Comparison of ENCODE assay signal across 8 cellular contexts in genomic region chr13:41061914-41062837, GRCh38. TPM values are rescaled to one million over a fixed set of nuclear protein-coding genes. Genes with fewer than 3 reads are reported as not detected.
DNase-seq lines count a peak whose midpoint lies in the region; ATAC-seq and TF ChIP-seq lines count a peak whose summit lies in the region.

No MANE protein-coding gene starts in this region.

- peaks cover 33 to 42% of the 10 kb centered on the region in 2 donors for H3K36me3 Mint-ChIP-seq in CD14-positive monocyte
- H3K36me3 Mint-ChIP-seq in effector memory CD8-positive, alpha-beta T cell (ENCODE audit: insufficient read depth) = peaks cover 44% of the 10 kb centered on the region

- H3K4me3 Mint-ChIP-seq in CD14-positive monocyte = peak overlapping the region; percentile 98 to 100
- H3K4me3 Mint-ChIP-seq in effector memory CD8-positive, alpha-beta T cell = peak overlapping the region; percentile 99 to 100

- no peak overlapping the region for H2AK5ac ChIP-seq in mesendoderm (ENCODE audit: low read length)

- H3K4me1 Mint-ChIP-seq in CD14-positive monocyte = peaks cover 30% of the 10 kb centered on the region
- H3K4me1 Mint-ChIP-seq in effector memory CD8-positive, alpha-beta T cell (ENCODE audit: low read depth in 2 of 2) = peaks cover 23 to 29% of the 10 kb centered on the region in 2 donors

- H4K5ac ChIP-seq in mesendoderm (ENCODE audit: low read length) = no peak overlapping the region

- H3K4me1 ChIP-seq in mesendoderm (ENCODE audit: control insufficient read depth, low read depth, low read length) (peaks cover 3% of the 10 kb centered on the region), uterus (peaks cover 0 to 28% of the 10 kb centered on the region in 2 donors)

- intact Hi-C loops in CD14-positive monocyte (cut with micrococcal nuclease) = loop anchor here (2.0 to 10.0 kb wide), 5 partner anchors 43 to 277 kb away; partner anchors contain the start of genes ELF1 (in 1 of the 2), KBTBD6 (in 1 of the 2) and SLC25A15 (in 1 of the 2)
- intact Hi-C loops in uterus (cut with DNase I; ENCODE audit: low total_unique reads) = loop anchor here (10.0 kb wide), 1 partner anchor 137 kb away; no protein-coding TSS in a partner anchor

- H3K9ac ChIP-seq in mesendoderm (ENCODE audit: low read length) = peak overlapping the region; percentile 97

- POLR2A ChIA-PET in RWPE1 (lab: Yijun Ruan, JAX; ENCODE audit: low non-redundant PET) = no interaction called here

- H4K8ac ChIP-seq in mesendoderm (ENCODE audit: low read depth, low read length) = no peak overlapping the region

- H3K36me3 ChIP-seq in mesendoderm (ENCODE audit: control insufficient read depth, insufficient read depth, low read length) = no peaks in the 10 kb centered on the region
- no peaks in the 10 kb centered on the region for H3K36me3 ChIP-seq in uterus

- peak overlapping the region; percentile 98 to 100 (median 100) for H3K27ac Mint-ChIP-seq in CD14-positive monocyte
- peak overlapping the region; percentile 99 to 100 for H3K27ac Mint-ChIP-seq in effector memory CD8-positive, alpha-beta T cell

- peaks cover 0 to 3% (median 3%) of the 10 kb centered on the region in 3 donors for H3K27me3 Mint-ChIP-seq in CD14-positive monocyte (ENCODE audit: low read depth in 3 of 3)
- H3K27me3 Mint-ChIP-seq in effector memory CD8-positive, alpha-beta T cell = no peaks in the 10 kb centered on the region

- peak overlapping the region; percentile 98 for H3K56ac ChIP-seq in mesendoderm (ENCODE audit: low read length)

- H3K27me3 ChIP-seq in mesendoderm (ENCODE audit: insufficient read depth, low read length, poor library complexity) = no peaks in the 10 kb centered on the region
- H3K27me3 ChIP-seq in uterus = no peaks in the 10 kb centered on the region

- H3K18ac ChIP-seq in mesendoderm (ENCODE audit: low read length) = peak overlapping the region; percentile 21

- TF ChIP-seq POLR2A in uterus (IDR thresholded peaks at IDR 0.05) = no peak

- H3K9me3 Mint-ChIP-seq in CD14-positive monocyte = peaks cover 0 to 2% (median 0%) of the 10 kb centered on the region in 7 donors
- H3K9me3 Mint-ChIP-seq in effector memory CD8-positive, alpha-beta T cell = no peaks in the 10 kb centered on the region

- ATAC-seq in GM19043 (IDR thresholded peaks at IDR 0.05; ENCODE audit: low read depth, unreplicated experiment) (peak; percentile 26), HG03159 (IDR thresholded peaks at IDR 0.05; ENCODE audit: unreplicated experiment) (peak; percentile 31)
- ATAC-seq in effector memory CD8-positive, alpha-beta T cell (replicated peaks) = peak; percentile 14

- H2BK120ac ChIP-seq in mesendoderm (ENCODE audit: low read depth, low read length) = no peak overlapping the region

- H3K4me3 ChIP-seq in mesendoderm (ENCODE audit: low read length) = peak overlapping the region; percentile 94
- peak overlapping the region; percentile 84 to 98 for H3K4me3 ChIP-seq in uterus

- no CpG with 5 or more reads among the region's 24 CpGs for WGBS in mesendoderm (ENCODE audit: extremely low coverage, insufficient coverage, low lambda C conversion rate)

- no peaks in the 10 kb centered on the region for H3K9me3 ChIP-seq in uterus

- no peak overlapping the region for H3K23ac ChIP-seq in mesendoderm (ENCODE audit: low read length)

- peaks cover 4% of the 10 kb centered on the region for H3K79me2 ChIP-seq in mesendoderm (ENCODE audit: control insufficient read depth, insufficient read depth, low read length)

- no peak overlapping the region for H3K4ac ChIP-seq in mesendoderm (ENCODE audit: low read depth, low read length)

- H3K79me1 ChIP-seq in mesendoderm (ENCODE audit: low read length) = peaks cover 6% of the 10 kb centered on the region

- TF ChIP-seq CTCF in CD14-positive monocyte (IDR thresholded peaks at IDR 0.05) (no peak), RWPE1 (conservative IDR thresholded peaks at IDR 0.05; ENCODE audit: low read depth) (no peak), uterus (IDR thresholded peaks at IDR 0.05) (no peak)

- CTCF ChIA-PET in RWPE1 (lab: Yijun Ruan, JAX) = no interaction called here

- H2BK5ac ChIP-seq in mesendoderm (ENCODE audit: low read length) = no peak overlapping the region

- H2BK15ac ChIP-seq in mesendoderm (replicated peaks; ENCODE audit: low read depth) = no peak overlapping the region

- DNase-seq in CD14-positive monocyte (ENCODE audit: low spot score) (no peak), RWPE1 (ENCODE audit: low spot score) (peak; percentile 69), mesendoderm (no peak), uterus (no peak), DMS114 treated with DMSO at 0.1 percent for 48 hours (lab: John Stamatoyannopoulos, UW; ENCODE audit: unreplicated experiment) (no peak)
- DNase-seq in effector memory CD8-positive, alpha-beta T cell = no peak

- H3K27ac ChIP-seq in RWPE1 (peak overlapping the region; percentile 98), mesendoderm (ENCODE audit: low read depth, low read length) (peak overlapping the region; percentile 92), uterus (peak overlapping the region; percentile 99 to 100)

- H3K4me2 ChIP-seq in mesendoderm (ENCODE audit: low read length) = peak overlapping the region; percentile 56

RNA-seq across cellular contexts. Expression of gene WBP4, which starts 0.9 kb away (rescaled TPM):
- 1 to 10 TPM; 2.8 to 3.8 TPM for polyA plus RNA-seq in CD14-positive monocyte
- polyA plus RNA-seq in mesendoderm (2013, experiment 1 of 2) = 22.1 TPM
- 23.0 TPM for polyA plus RNA-seq in mesendoderm (2013, experiment 2 of 2)
- total RNA-seq in uterus = 10 to 100 TPM in 3 of 4 donors, 1 to 10 TPM in 1; 8.8 to 16.2 (median 14.2) TPM

RNA-seq across cellular contexts. Expression of gene ELF1, which starts 43.1 kb away (rescaled TPM):
- 10 to 100 TPM; 83.3 TPM for polyA plus RNA-seq in CD14-positive monocyte
- 13.8 TPM for polyA plus RNA-seq in mesendoderm (2013, experiment 1 of 2)
- 14.7 TPM for polyA plus RNA-seq in mesendoderm (2013, experiment 2 of 2)
- 10 to 100 TPM; 61.5 to 96.1 (median 74.1) TPM for total RNA-seq in uterus
